ENCODE assay signal across 18 cellular contexts in the genomic region with DNA sequence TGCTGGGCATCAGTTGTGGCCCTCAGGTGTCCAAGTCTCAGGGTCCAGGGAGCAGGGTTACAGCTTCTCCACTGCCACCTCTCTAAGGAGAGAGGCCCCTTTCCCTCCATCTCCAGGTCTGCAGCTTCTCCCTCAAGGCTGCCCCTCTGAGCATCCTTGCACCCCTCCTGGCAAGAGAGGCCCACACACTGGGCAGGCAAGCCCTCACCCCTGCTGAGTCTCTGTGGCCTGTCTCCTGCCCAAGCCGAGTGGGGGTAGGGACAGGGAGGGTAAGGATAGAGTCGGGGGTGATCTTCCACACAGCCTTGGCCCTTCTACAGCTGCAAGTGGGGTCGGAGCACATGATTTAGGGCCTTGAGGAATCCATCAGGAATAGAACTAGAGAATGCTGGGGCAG.
DNase-seq lines count a peak whose midpoint lies in the region; ATAC-seq, FAIRE-seq and TF ChIP-seq lines count a peak whose summit lies in the region.
"Had no signal": no experiment of that assay in that cellular context is flagged by ENCODE, and none has a peak within 500 bp of the region (broad histone marks: within the 10 kb centered on the region; RNA-seq: fewer than 3 reads in every experiment).

No MANE protein-coding gene starts in this region.

- no peak for DNase-seq in MCF 10A (ENCODE audit: unreplicated experiment)
- DNase-seq in mammary epithelial cell, result no peak
- DNase-seq in esophagus muscularis mucosa (ENCODE audit: extremely low spot score), result no peak
- no peak for DNase-seq in osteoblast (ENCODE audit: insufficient read length, low spot score, missing footprints)
- no peak for DNase-seq in upper lobe of left lung
- DNase-seq in HK-2 (ENCODE audit: unreplicated experiment), result no peak
- DNase-seq in RCC 7860 (ENCODE audit: low spot score), result no peak
- DNase-seq: activated gamma-delta T cell; CD4-positive, CD25-positive, alpha-beta regulatory T cell; H7; NCI-H526 treated with DMSO at 0.1 percent for 48 hours; posterior cingulate gyrus had no signal

- no peak overlapping the region for H3K4me3 ChIP-seq in mammary epithelial cell (replicated peaks in 1 of 3; ENCODE audit: insufficient read depth in 1 of 3, low read depth in 2 of 3, low read length in 3 of 3)
- no peak overlapping the region for H3K4me3 ChIP-seq in esophagus muscularis mucosa
- H3K4me3 ChIP-seq in osteoblast (ENCODE audit: insufficient read depth, low read length), result no peak overlapping the region
- H3K4me3 ChIP-seq in upper lobe of left lung, result no peak overlapping the region

- peaks cover 14% of the 10 kb centered on the region for H3K4me1 Mint-ChIP-seq in MCF 10A (ENCODE audit: insufficient read depth, unreplicated experiment)
- H3K4me1 Mint-ChIP-seq: CD4-positive, CD25-positive, alpha-beta regulatory T cell had no signal

- no peak overlapping the region for H3K4me3 Mint-ChIP-seq in MCF 10A (ENCODE audit: unreplicated experiment)
- H3K4me3 Mint-ChIP-seq: CD4-positive, CD25-positive, alpha-beta regulatory T cell; IgD-negative memory B cell had no signal

- H3K4me2 ChIP-seq in mammary epithelial cell (ENCODE audit: insufficient read depth, low read depth, low read length) (no peak overlapping the region), osteoblast (ENCODE audit: insufficient read depth, low read length) (peak overlapping the region; percentile 51)

- H3K36me3 ChIP-seq in mammary epithelial cell (ENCODE audit: insufficient read depth, low read length) (no peaks in the 10 kb centered on the region), esophagus muscularis mucosa (no peaks in the 10 kb centered on the region), osteoblast (ENCODE audit: insufficient read depth, low read length) (no peaks in the 10 kb centered on the region), upper lobe of left lung (no peaks in the 10 kb centered on the region)

- H3K27ac Mint-ChIP-seq in MCF 10A (ENCODE audit: low read depth, unreplicated experiment), result peak overlapping the region; percentile 98
- H3K27ac Mint-ChIP-seq: CD4-positive, CD25-positive, alpha-beta regulatory T cell; IgD-negative memory B cell had no signal

- in situ Hi-C loops in mammary epithelial cell (cut with MboI; ENCODE audit: low sequenced_read_pairs in 2 of 2), result no loop called here

- TF ChIP-seq POLR2A in esophagus muscularis mucosa (IDR thresholded peaks at IDR 0.05; ENCODE audit: low read depth) (no peak), upper lobe of left lung (IDR thresholded peaks at IDR 0.05) (no peak)

- POLR2A ChIA-PET in MCF 10A (lab: Yijun Ruan, JAX), result interaction anchor here (1.2 kb wide), 1 partner anchor 29 kb away, joined by 4 read pairs; no protein-coding TSS in a partner anchor

- no peaks in the 10 kb centered on the region for H4K20me1 ChIP-seq in mammary epithelial cell (ENCODE audit: insufficient read depth, low read length)
- H4K20me1 ChIP-seq in osteoblast (ENCODE audit: insufficient read depth, low read length), result no peaks in the 10 kb centered on the region

- H3K36me3 Mint-ChIP-seq in MCF 10A (ENCODE audit: insufficient read depth, unreplicated experiment), result no peaks in the 10 kb centered on the region
- H3K36me3 Mint-ChIP-seq: CD4-positive, CD25-positive, alpha-beta regulatory T cell; IgD-negative memory B cell had no signal

- no peaks in the 10 kb centered on the region for H3K9me3 Mint-ChIP-seq in MCF 10A (ENCODE audit: unreplicated experiment)
- H3K9me3 Mint-ChIP-seq: CD4-positive, CD25-positive, alpha-beta regulatory T cell; IgD-negative memory B cell had no signal

- H3K27ac ChIP-seq in mammary epithelial cell (ENCODE audit: insufficient read depth, low read depth, low read length), result no peak overlapping the region
- peak overlapping the region; percentile 63 to 80 (median 70) for H3K27ac ChIP-seq in esophagus muscularis mucosa (replicated peaks in 1 of 4)
- H3K27ac ChIP-seq in osteoblast (ENCODE audit: low read depth, low read length), result peak overlapping the region; percentile 51
- H3K27ac ChIP-seq in upper lobe of left lung, result peak overlapping the region; percentile 48 to 87 (median 82)
- H3K27ac ChIP-seq: 22Rv1, VCaP had no signal

- FAIRE-seq in RCC 7860 (lab: Jason Lieb, UNC), result no peak
- FAIRE-seq: GM12891, keratinocyte had no signal

- H3K4me1 ChIP-seq in mammary epithelial cell (ENCODE audit: insufficient read depth, low read length), result peaks cover 5% of the 10 kb centered on the region
- peaks cover 24 to 43% (median 34%) of the 10 kb centered on the region in 4 donors for H3K4me1 ChIP-seq in esophagus muscularis mucosa
- H3K4me1 ChIP-seq in osteoblast (ENCODE audit: insufficient read depth, low read length), result peaks cover 9% of the 10 kb centered on the region
- peaks cover 10 to 31% (median 16%) of the 10 kb centered on the region in 4 donors for H3K4me1 ChIP-seq in upper lobe of left lung

- peak in 1 of 2 donors; percentile 1 for ATAC-seq in upper lobe of left lung (ENCODE audit: low FRiP score in 2 of 2)
- no peak for ATAC-seq in GM21825 (IDR thresholded peaks at IDR 0.05; ENCODE audit: unreplicated experiment)

- BruUV-seq in MCF 10A (replicated peaks; lab: Mats Ljungman, UMichigan) (no TSS peak), mammary epithelial cell (replicated peaks; lab: Mats Ljungman, UMichigan) (no TSS peak)

- CTCF ChIA-PET in MCF 10A (lab: Yijun Ruan, JAX) (interaction anchor here (0.5 to 4.8 kb wide), 14 partner anchors 9 to 863 kb away, joined by 3 to 30 read pairs (median 4); a partner anchor contains a TSS), mammary epithelial cell (lab: Charles Lee; ENCODE audit: low non-redundant PET) (no interaction called here)

- TF ChIP-seq EP300 in esophagus muscularis mucosa (IDR thresholded peaks at IDR 0.05), result no peak
- TF ChIP-seq EP300 in upper lobe of left lung (IDR thresholded peaks at IDR 0.05), result no peak

- no peaks in the 10 kb centered on the region for H3K9me3 ChIP-seq in mammary epithelial cell (replicated peaks; ENCODE audit: insufficient read depth, low read length)
- H3K9me3 ChIP-seq in esophagus muscularis mucosa, result no peaks in the 10 kb centered on the region
- no peaks in the 10 kb centered on the region for H3K9me3 ChIP-seq in osteoblast (ENCODE audit: low read depth, low read length)
- H3K9me3 ChIP-seq in upper lobe of left lung, result no peaks in the 10 kb centered on the region

- TF ChIP-seq CTCF in MCF 10A (IDR thresholded peaks at IDR 0.05; ENCODE audit: unreplicated experiment) (no peak), mammary epithelial cell (conservative IDR thresholded peaks at IDR 0.05 in 1 of 2, IDR thresholded peaks at IDR 0.05 in 1 of 2; ENCODE audit: extremely low read depth in 1 of 2, insufficient read depth in 1 of 2, low read depth in 1 of 2, low read length in 2 of 2) (no peak), esophagus muscularis mucosa (IDR thresholded peaks at IDR 0.05) (no peak), osteoblast (IDR thresholded peaks at IDR 0.05; ENCODE audit: extremely low read depth, low read depth, low read length) (no peak), upper lobe of left lung (IDR thresholded peaks at IDR 0.05) (no peak)

- no peak overlapping the region for H2AFZ ChIP-seq in mammary epithelial cell (ENCODE audit: low read depth, low read length)
- H2AFZ ChIP-seq in osteoblast (ENCODE audit: low read length), result peak overlapping the region; percentile 83

- intact Hi-C loops in MCF 10A (cut with micrococcal nuclease), result loop anchor here (10.0 kb wide), 1 partner anchor 77 kb away; a partner anchor contains a TSS
- intact Hi-C loops in mammary epithelial cell (cut with micrococcal nuclease), result no loop called here
- intact Hi-C loops in esophagus muscularis mucosa (cut with DNase I), result no loop called here

- dilution Hi-C loops in mammary epithelial cell (cut with HindIII; ENCODE audit: low sequenced_read_pairs), result no loop called here

- 74% methylated on average over 3 of the region's 3 CpGs for WGBS in mammary epithelial cell (ENCODE audit: low coverage, missing lambda C conversion rate)
- WGBS in esophagus muscularis mucosa, result 91% methylated on average over 3 of the region's 3 CpGs
- 80 to 92% methylated on average over 3 of the region's 3 CpGs for WGBS in upper lobe of left lung, 2 donors

- H3K9ac ChIP-seq in mammary epithelial cell (ENCODE audit: insufficient read depth, low read length), result no peak overlapping the region

- H3K27me3 Mint-ChIP-seq in MCF 10A (ENCODE audit: insufficient read depth, unreplicated experiment), result no peaks in the 10 kb centered on the region
- H3K27me3 Mint-ChIP-seq: CD4-positive, CD25-positive, alpha-beta regulatory T cell had no signal

- no peaks in the 10 kb centered on the region for H3K79me2 ChIP-seq in mammary epithelial cell (ENCODE audit: insufficient read depth, low read length)
- no peaks in the 10 kb centered on the region for H3K79me2 ChIP-seq in osteoblast (ENCODE audit: insufficient read depth, low read length)

- H3K27me3 ChIP-seq in mammary epithelial cell (ENCODE audit: insufficient read depth, low read length) (no peaks in the 10 kb centered on the region), esophagus muscularis mucosa (no peaks in the 10 kb centered on the region), osteoblast (ENCODE audit: insufficient read depth, low read length) (no peaks in the 10 kb centered on the region), upper lobe of left lung (no peaks in the 10 kb centered on the region)
